Comparison of ENCODE assay signal across 16 cellular contexts in genomic region chr9:101445353-101446029, GRCh38. TPM values are rescaled to one million over a fixed set of nuclear protein-coding genes. Genes with fewer than 3 reads are reported as not detected.
DNase-seq lines count a peak whose midpoint lies in the region; ATAC-seq and TF ChIP-seq lines count a peak whose summit lies in the region.
"Had no signal": no experiment of that assay in that cellular context is flagged by ENCODE, and none has a peak within 500 bp of the region (broad histone marks: within the 10 kb centered on the region; RNA-seq: fewer than 3 reads in every experiment).

No MANE protein-coding gene starts in this region.

- no peaks in the 10 kb centered on the region for H3K9me2 ChIP-seq in PC-9 (ENCODE audit: insufficient read depth)

- ATAC-seq in HG03159 (IDR thresholded peaks at IDR 0.05; ENCODE audit: unreplicated experiment), result no peak
- ATAC-seq: sciatic nerve had no signal

- H2AFZ ChIP-seq in PC-9, result no peak overlapping the region; the same call in 1 of the 2 replicates

- no peak for TF ChIP-seq CTCF in HFFc6 (IDR thresholded peaks at IDR 0.05)
- TF ChIP-seq CTCF in PC-9 (conservative IDR thresholded peaks at IDR 0.05), result no peak
- no peak for TF ChIP-seq CTCF in fibroblast of pulmonary artery (IDR thresholded peaks at IDR 0.05; ENCODE audit: low read length, missing control alignments)
- no peak for TF ChIP-seq CTCF in uterus (IDR thresholded peaks at IDR 0.05)

- DNase-seq in HFFc6, result no peak
- DNase-seq in PC-9, result no peak
- peak; percentile 24 for DNase-seq in fibroblast of pulmonary artery (ENCODE audit: low read depth)
- DNase-seq in pons (ENCODE audit: low spot score), result peak; percentile 82
- DNase-seq in NCI-H1694 (lab: John Stamatoyannopoulos, UW), result no peak
- DNase-seq in activated CD4-positive, alpha-beta T cell treated with anti-CD3 and anti-CD28 coated beads, Interleukin-2, amount 50 U/mL, for 1 hour, result no peak
- DNase-seq in uterus, result no peak
- DNase-seq: activated B cell treated with CpG ODN at 0.5 μM for 24 hours; activated effector memory CD4-positive, alpha-beta T cell treated with Interleukin-2 at 50 U/mL for 16 hours; cerebellar nuclear complex; DMS 273 treated with DMSO at 0.1 percent for 48 hours; glutamatergic neuron; NCI-H2029 treated with DMSO at 0.1 percent for 48 hours had no signal

- POLR2A ChIA-PET in PC-9 (lab: Charles Lee; ENCODE audit: unreplicated experiment), result no interaction called here

- H3K4me1 ChIP-seq in PC-9 (replicated peaks; ENCODE audit: insufficient read depth) (no peaks in the 10 kb centered on the region), uterus (no peaks in the 10 kb centered on the region)

- peak overlapping the region; percentile 48 for H3K4me2 ChIP-seq in PC-9

- TF ChIP-seq POLR2A in uterus (IDR thresholded peaks at IDR 0.05), result no peak

- H3K36me3 ChIP-seq in PC-9 (ENCODE audit: low read depth) (no peaks in the 10 kb centered on the region), uterus (no peaks in the 10 kb centered on the region)

- H3K4me1 Mint-ChIP-seq in HFFc6 (ENCODE audit: low read depth), result peaks cover 21% of the 10 kb centered on the region

- no TSS peak for BruUV-seq in PC-9 (replicated peaks; lab: Mats Ljungman, UMichigan)

- peaks cover 19% of the 10 kb centered on the region for H3K27me3 Mint-ChIP-seq in HFFc6 (ENCODE audit: insufficient read depth)

- no peaks in the 10 kb centered on the region for H3K79me2 ChIP-seq in PC-9 (ENCODE audit: low read depth)

- H3K9me3 Mint-ChIP-seq in HFFc6, result no peaks in the 10 kb centered on the region
- H3K9me3 Mint-ChIP-seq: activated B cell treated with CpG ODN at 0.5 μM for 24 hours had no signal

- no peaks in the 10 kb centered on the region; the same call in 1 of the 2 replicates for H4K20me1 ChIP-seq in PC-9 (ENCODE audit: insufficient read depth)

- CTCF ChIA-PET in PC-9 (lab: Charles Lee), result no interaction called here

- peak overlapping the region; percentile 70 for H3K4me3 Mint-ChIP-seq in HFFc6
- H3K4me3 Mint-ChIP-seq: activated B cell treated with CpG ODN at 0.5 μM for 24 hours had no signal

- H3K27ac Mint-ChIP-seq in HFFc6, result peak overlapping the region; percentile 49; the same call in 1 of the 2 replicates
- H3K27ac Mint-ChIP-seq: activated B cell treated with CpG ODN at 0.5 μM for 24 hours had no signal

- no peaks in the 10 kb centered on the region for H3K36me3 Mint-ChIP-seq in HFFc6 (ENCODE audit: low read depth)

- H3K27ac ChIP-seq in PC-9 (no peak overlapping the region), uterus (no peak overlapping the region)

- intact Hi-C loops in PC-9 (cut with micrococcal nuclease; ENCODE audit: unreplicated experiment) (no loop called here), uterus (cut with DNase I; ENCODE audit: low total_unique reads) (no loop called here)

- H3K27me3 ChIP-seq in PC-9 (ENCODE audit: insufficient read depth, low read depth), result peaks cover 20% of the 10 kb centered on the region; the same call in 1 of the 2 replicates
- no peaks in the 10 kb centered on the region for H3K27me3 ChIP-seq in uterus

- H3K4me3 ChIP-seq in PC-9, result no peak overlapping the region
- peak overlapping the region; percentile 27 for H3K4me3 ChIP-seq in fibroblast of pulmonary artery (replicated peaks; ENCODE audit: low read depth, low read length)
- H3K4me3 ChIP-seq in uterus, result no peak overlapping the region
- H3K4me3 ChIP-seq: lung had no signal

- H3K9me3 ChIP-seq in PC-9 (ENCODE audit: insufficient read depth, low read depth), result no peaks in the 10 kb centered on the region
- H3K9me3 ChIP-seq in uterus, result no peaks in the 10 kb centered on the region

- no peaks in the 10 kb centered on the region for H3F3A ChIP-seq in PC-9 (ENCODE audit: insufficient read depth, low read depth)

RNA-seq across cellular contexts. Expression of gene ALDOB, which starts 9.9 kb away (rescaled TPM):
- total RNA-seq in HFFc6 (2021; fragmentation: NEBNext Ultra II Directional; extraction: Animal tissue kit (Norgen Biotek cat#: 25700)), result not detected
- total RNA-seq in PC-9 (2021), result not detected in 2 replicates
- under 1 TPM in 1 of 4 donors, not detected in 3; 0.95 TPM for total RNA-seq in uterus
- total RNA-seq: activated B cell treated with CpG ODN at 0.5 μM for 24 hours, sciatic nerve had no signal

RNA-seq across cellular contexts. Expression of gene ZNF189, which starts 46.8 kb away (rescaled TPM):
- total RNA-seq in HFFc6 (2021; fragmentation: NEBNext Ultra II Directional; extraction: Animal tissue kit (Norgen Biotek cat#: 25700)), result 10 to 100 TPM; 10.2 to 11.6 (median 11.2) TPM
- total RNA-seq in PC-9 (2021) (5.9 and 9.4 TPM in 2 replicates), uterus (10 to 100 TPM; 18.8 to 61.9 (median 34.0) TPM)

RNA-seq across cellular contexts. Expression of gene MRPL50, which starts 47.1 kb away (rescaled TPM):
- 10 to 100 TPM in 4 of 6 experiments, 1 to 10 TPM in 2; 9.6 to 11.2 (median 10.4) TPM for total RNA-seq in HFFc6 (2021; fragmentation: NEBNext Ultra II Directional; extraction: Animal tissue kit (Norgen Biotek cat#: 25700))
- total RNA-seq in PC-9 (2021) (7.6 and 11.9 TPM in 2 replicates), uterus (10 to 100 TPM; 11.5 to 44.8 (median 23.2) TPM)

Comparison
In these comparisons a context has a peak if more than half of its experiments do, and no peak if none do; other contexts are left out.
1. DNase-seq: peak in fibroblast of pulmonary artery (single experiment) and pons (single experiment); none in HFFc6 (single experiment), PC-9 (0 of 2), NCI-H1694 (single experiment), activated CD4-positive, alpha-beta T cell treated with anti-CD3 and anti-CD28 coated beads, Interleukin-2, amount 50 U/mL, for 1 hour (single experiment) and uterus (0 of 2).